ENCODE assay signal across 9 cellular contexts in genomic region chr1:39508857-39509305, GRCh38.
DNase-seq lines count a peak whose midpoint lies in the region; ATAC-seq and TF ChIP-seq lines count a peak whose summit lies in the region.
"Had no signal": no experiment of that assay in that cellular context is flagged by ENCODE, and none has a peak within 500 bp of the region (broad histone marks: within the 10 kb centered on the region; RNA-seq: fewer than 3 reads in every experiment).

No MANE protein-coding gene starts in this region.

- ATAC-seq in GM19452 (IDR thresholded peaks at IDR 0.05; ENCODE audit: unreplicated experiment): peak; percentile 21

- H3K36me3 ChIP-seq in KMS-11 (ENCODE audit: insufficient read depth): no peaks in the 10 kb centered on the region

- peak overlapping the region; percentile 59 for H3K4me2 ChIP-seq in KMS-11

- peak overlapping the region; percentile 56; the same call in 1 of the 2 replicates for H3K9ac ChIP-seq in KMS-11

- peak; percentile 40 for DNase-seq in AG10803 (ENCODE audit: low read depth)
- DNase-seq in fibroblast of pulmonary artery (ENCODE audit: low read depth): peak; percentile 72
- no peak for DNase-seq in NCI-H2081 treated with DMSO at 0.1 percent for 48 hours (lab: John Stamatoyannopoulos, UW)
- DNase-seq in NCI-H510A treated with DMSO at 0.1 percent for 48 hours (lab: John Stamatoyannopoulos, UW): no peak
- no peak for DNase-seq in nucleus accumbens (lab: John Stamatoyannopoulos, UW)
- no peak for DNase-seq in activated effector memory CD4-positive, alpha-beta T cell treated with Interleukin-2 at 50 U/mL for 16 hours
- DNase-seq: OCI-M1 had no signal

- no peaks in the 10 kb centered on the region for H4K20me1 ChIP-seq in KMS-11 (ENCODE audit: insufficient read depth)

- no peaks in the 10 kb centered on the region for H3K79me2 ChIP-seq in KMS-11 (ENCODE audit: insufficient read depth, low read depth)

- peak overlapping the region; percentile 92 for H3K27ac ChIP-seq in KMS-11

- TF ChIP-seq CTCF in AG10803 (conservative IDR thresholded peaks at IDR 0.05; ENCODE audit: low read length) (no peak), KMS-11 (conservative IDR thresholded peaks at IDR 0.05; ENCODE audit: low read depth, low read length) (no peak), fibroblast of pulmonary artery (IDR thresholded peaks at IDR 0.05; ENCODE audit: low read length, missing control alignments) (no peak)

- peaks cover 37% of the 10 kb centered on the region for H3K4me1 ChIP-seq in KMS-11 (ENCODE audit: low read depth, poor library complexity, severe bottlenecking)

- peak overlapping the region; percentile 73 for H2AFZ ChIP-seq in KMS-11 (ENCODE audit: low read depth)

- H3K4me3 ChIP-seq in AG10803 (ENCODE audit: low read length) (no peak overlapping the region), KMS-11 (IDR thresholded peaks at IDR 0.05; ENCODE audit: insufficient read depth, low read depth, low read length) (no peak overlapping the region), fibroblast of pulmonary artery (replicated peaks; ENCODE audit: low read depth, low read length) (no peak overlapping the region)

- no peaks in the 10 kb centered on the region for H3K27me3 ChIP-seq in KMS-11 (ENCODE audit: insufficient read depth, low read depth)

Comparison
In these comparisons a context has a peak if more than half of its experiments do, and no peak if none do; other contexts are left out.
1. DNase-seq: peak in AG10803 (single experiment) and fibroblast of pulmonary artery (single experiment); none in NCI-H2081 treated with DMSO at 0.1 percent for 48 hours (single experiment), NCI-H510A treated with DMSO at 0.1 percent for 48 hours (single experiment), nucleus accumbens (0 of 56) and activated effector memory CD4-positive, alpha-beta T cell treated with Interleukin-2 at 50 U/mL for 16 hours (single experiment).